Comparison of ENCODE assay signal across 19 cellular contexts in genomic region chr13:21976159-21976558, GRCh38.
DNase-seq lines count a peak whose midpoint lies in the region; ATAC-seq and TF ChIP-seq lines count a peak whose summit lies in the region.
"Had no signal": no experiment of that assay in that cellular context is flagged by ENCODE, and none has a peak within 500 bp of the region (broad histone marks: within the 10 kb centered on the region; RNA-seq: fewer than 3 reads in every experiment).

No MANE protein-coding gene starts in this region.

- H3K36me3 ChIP-seq in GM23338 (ENCODE audit: insufficient read depth) (no peaks in the 10 kb centered on the region), endodermal cell (ENCODE audit: control insufficient read depth, insufficient read depth, low read length) (no peaks in the 10 kb centered on the region), neuronal stem cell (replicated peaks in 1 of 2; ENCODE audit: control insufficient read depth in 2 of 2, insufficient read depth in 2 of 2, low read length in 2 of 2) (no peaks in the 10 kb centered on the region)
- H3K36me3 ChIP-seq: BLaER1 treated with 17β-estradiol and CSF1 and Interleukin-3, amounts not matched to agents 10 nM and 100 nM had no signal

- H3K27me3 ChIP-seq in GM23338 (ENCODE audit: insufficient read depth) (no peaks in the 10 kb centered on the region), endodermal cell (ENCODE audit: control insufficient read depth, insufficient read depth, low read length, poor library complexity, severe bottlenecking) (no peaks in the 10 kb centered on the region), neuronal stem cell (ENCODE audit: control insufficient read depth in 3 of 3, insufficient read depth in 3 of 3, low read depth in 1 of 3, low read length in 3 of 3) (no peaks in the 10 kb centered on the region)
- H3K27me3 ChIP-seq: BLaER1 treated with 17β-estradiol and CSF1 and Interleukin-3, amounts not matched to agents 10 nM and 100 nM had no signal

- no peaks in the 10 kb centered on the region for H3K79me1 ChIP-seq in neuronal stem cell (ENCODE audit: low read depth, low read length)

- no peaks in the 10 kb centered on the region for H3K79me2 ChIP-seq in GM23338 (replicated peaks; ENCODE audit: insufficient read depth)

- no peak overlapping the region for H3K4ac ChIP-seq in neuronal stem cell (ENCODE audit: low read length)

- H3K36me3 Mint-ChIP-seq in GM23338 (ENCODE audit: low read depth): no peaks in the 10 kb centered on the region
- no peaks in the 10 kb centered on the region for H3K36me3 Mint-ChIP-seq in WTC11
- no peaks in the 10 kb centered on the region for H3K36me3 Mint-ChIP-seq in endodermal cell (ENCODE audit: low read depth)
- H3K36me3 Mint-ChIP-seq: CD8-positive, alpha-beta T cell had no signal

- no peaks in the 10 kb centered on the region for H3F3A ChIP-seq in GM23338 (replicated peaks; ENCODE audit: low read depth)

- H2BK120ac ChIP-seq in neuronal stem cell (ENCODE audit: low read depth, low read length): no peak overlapping the region

- H2BK15ac ChIP-seq in neuronal stem cell (ENCODE audit: low read length): no peak overlapping the region

- ATAC-seq in GM23338 (peak; percentile 20; the same call in 1 of the 3 replicates), WTC11 (no peak), HG02642 (IDR thresholded peaks at IDR 0.05; ENCODE audit: poor library complexity, unreplicated experiment) (no peak), GM18870 (IDR thresholded peaks at IDR 0.05; ENCODE audit: unreplicated experiment) (no peak)
- ATAC-seq: A549; CD8-positive, alpha-beta T cell had no signal

- H3K4me3 Mint-ChIP-seq in GM23338 (no peak overlapping the region), WTC11 (no peak overlapping the region), endodermal cell (no peak overlapping the region)
- H3K4me3 Mint-ChIP-seq: B cell; CD4-positive, alpha-beta T cell; CD8-positive, alpha-beta T cell had no signal

- H3K9me3 Mint-ChIP-seq in GM23338: no peaks in the 10 kb centered on the region
- H3K9me3 Mint-ChIP-seq in WTC11: no peaks in the 10 kb centered on the region
- no peaks in the 10 kb centered on the region for H3K9me3 Mint-ChIP-seq in endodermal cell
- H3K9me3 Mint-ChIP-seq: CD4-positive, alpha-beta T cell; CD8-positive, alpha-beta T cell had no signal

- TF ChIP-seq CTCF in GM23338 (conservative IDR thresholded peaks at IDR 0.05; ENCODE audit: low read depth in 2 of 2) (no peak), WTC11 (IDR thresholded peaks at IDR 0.05) (no peak), endodermal cell (conservative IDR thresholded peaks at IDR 0.05) (peak; percentile 28)

- no peak overlapping the region for H3K23ac ChIP-seq in neuronal stem cell (ENCODE audit: low read depth, low read length, poor library complexity)

- 59 to 70% methylated on average over 7 to 10 of the region's 10 CpGs for WGBS in endodermal cell (ENCODE audit: insufficient coverage in 1 of 2, insufficient read length in 1 of 2), 2 experiments
- WGBS in neuronal stem cell (ENCODE audit: extremely low coverage in 2 of 2, insufficient read length in 2 of 2, insufficient replicate concordance in 1 of 2), 2 donors: no CpG with 5 or more reads among the region's 10 CpGs

- H3K14ac ChIP-seq in neuronal stem cell (ENCODE audit: low read length): no peak overlapping the region

- H2AFZ ChIP-seq in GM23338: no peak overlapping the region
- peak overlapping the region; percentile 18 for H2AFZ ChIP-seq in neuronal stem cell (ENCODE audit: low read length)

- peaks cover 5% of the 10 kb centered on the region; the same call in 1 of the 3 replicates for H3K4me1 Mint-ChIP-seq in GM23338
- H3K4me1 Mint-ChIP-seq in WTC11: peaks cover 15% of the 10 kb centered on the region
- H3K4me1 Mint-ChIP-seq in endodermal cell: peaks cover 17% of the 10 kb centered on the region
- H3K4me1 Mint-ChIP-seq: B cell had no signal

- no peak overlapping the region for H3K4me2 ChIP-seq in GM23338
- H3K4me2 ChIP-seq in neuronal stem cell (ENCODE audit: insufficient read depth, low read length, poor library complexity, severe bottlenecking): no peak overlapping the region
- H3K4me2 ChIP-seq: A549 had no signal

- no peaks in the 10 kb centered on the region for H4K20me1 ChIP-seq in GM23338 (replicated peaks; ENCODE audit: insufficient read depth)
- H4K20me1 ChIP-seq: BLaER1 treated with 17β-estradiol and CSF1 and Interleukin-3, amounts not matched to agents 10 nM and 100 nM had no signal

- H3K9ac ChIP-seq in endodermal cell (ENCODE audit: extremely low read depth, low read length, poor library complexity, severe bottlenecking) (no peak overlapping the region), neuronal stem cell (ENCODE audit: low read depth, low read length, poor library complexity) (no peak overlapping the region)
- H3K9ac ChIP-seq: BLaER1 treated with 17β-estradiol and CSF1 and Interleukin-3, amounts not matched to agents 10 nM and 100 nM had no signal

- no peak overlapping the region for H3K27ac ChIP-seq in GM23338 (ENCODE audit: low read depth)
- no peak overlapping the region for H3K27ac ChIP-seq in endodermal cell (ENCODE audit: low read depth, low read length)
- no peak overlapping the region for H3K27ac ChIP-seq in neuronal stem cell (replicated peaks; ENCODE audit: low read length)
- H3K27ac ChIP-seq: 22Rv1; A549; BLaER1 treated with 17β-estradiol and CSF1 and Interleukin-3, amounts not matched to agents 10 nM and 100 nM; C4-2B had no signal

- no peak overlapping the region for H2AK5ac ChIP-seq in neuronal stem cell (ENCODE audit: low read depth, low read length)

- no peaks in the 10 kb centered on the region for H3K9me2 ChIP-seq in GM23338 (ENCODE audit: insufficient read depth)

- DNase-seq in GM23338 (ENCODE audit: low spot score): no peak
- no peak for DNase-seq in WTC11 (ENCODE audit: low spot score)
- DNase-seq in endodermal cell: peak; percentile 66
- no peak for DNase-seq in neuronal stem cell (ENCODE audit: low spot score)
- no peak for DNase-seq in DMS153 (lab: John Stamatoyannopoulos, UW)
- DNase-seq: AML-193; CD4-positive, alpha-beta T cell; CD8-positive, alpha-beta T cell; COR-L47; DMS 273 treated with DMSO at 0.1 percent for 48 hours; DMS79 treated with DMSO at 0.1 percent for 48 hours; GF-D8 had no signal

- no peak overlapping the region for H3K4me3 ChIP-seq in GM23338
- no peak overlapping the region for H3K4me3 ChIP-seq in endodermal cell (ENCODE audit: low read length)
- no peak overlapping the region for H3K4me3 ChIP-seq in neuronal stem cell (ENCODE audit: low read length in 2 of 2)
- H3K4me3 ChIP-seq: A549; BLaER1 treated with 17β-estradiol and CSF1 and Interleukin-3, amounts not matched to agents 10 nM and 100 nM had no signal

- CTCF ChIA-PET in WTC11 (lab: Charles Lee): no interaction called here

- POLR2A ChIA-PET in WTC11 (lab: Charles Lee): no interaction called here

- H2BK5ac ChIP-seq in neuronal stem cell (ENCODE audit: low read length): no peak overlapping the region

- H3K27ac Mint-ChIP-seq in GM23338: no peak overlapping the region
- peak overlapping the region; percentile 17; the same call in 1 of the 2 replicates for H3K27ac Mint-ChIP-seq in WTC11
- peak overlapping the region; percentile 13 for H3K27ac Mint-ChIP-seq in endodermal cell
- H3K27ac Mint-ChIP-seq: B cell; CD4-positive, alpha-beta T cell; CD8-positive, alpha-beta T cell had no signal

- no peak overlapping the region for H4K91ac ChIP-seq in neuronal stem cell (ENCODE audit: low read depth, low read length, poor library complexity)

- no peaks in the 10 kb centered on the region for H3K9me3 ChIP-seq in endodermal cell (ENCODE audit: control insufficient read depth, low read length)
- H3K9me3 ChIP-seq in neuronal stem cell (replicated peaks in 1 of 2; ENCODE audit: control insufficient read depth in 2 of 2, insufficient read depth in 1 of 2, low read depth in 1 of 2, low read length in 2 of 2): no peaks in the 10 kb centered on the region
- H3K9me3 ChIP-seq: A549 had no signal

- H3K4me1 ChIP-seq in GM23338 (ENCODE audit: insufficient read depth) (no peaks in the 10 kb centered on the region), endodermal cell (ENCODE audit: control insufficient read depth, insufficient read depth, low read length) (peaks cover 4% of the 10 kb centered on the region), neuronal stem cell (ENCODE audit: control insufficient read depth in 2 of 2, insufficient read depth in 1 of 2, low read depth in 1 of 2, low read length in 2 of 2) (no peaks in the 10 kb centered on the region)
- H3K4me1 ChIP-seq: A549 had no signal

- H3K27me3 Mint-ChIP-seq in GM23338 (ENCODE audit: insufficient read depth, low read depth, poor library complexity) (no peaks in the 10 kb centered on the region), WTC11 (ENCODE audit: low read depth) (no peaks in the 10 kb centered on the region), endodermal cell (ENCODE audit: insufficient read depth) (peaks cover 19% of the 10 kb centered on the region)
- H3K27me3 Mint-ChIP-seq: B cell; CD4-positive, alpha-beta T cell had no signal

- no peak overlapping the region for H4K8ac ChIP-seq in neuronal stem cell (ENCODE audit: low read depth, low read length)

- H2BK12ac ChIP-seq in neuronal stem cell (ENCODE audit: low read length): no peak overlapping the region

- H3K18ac ChIP-seq in neuronal stem cell (ENCODE audit: low read length): no peak overlapping the region

TF ChIP-seq in GM23338, 12 proteins besides CTCF, POLR2A, EP300 and RAD21 (continues in another document):
- TF ChIP-seq EZH2phosphoT487 (IDR thresholded peaks at IDR 0.05; ENCODE audit: unreplicated experiment): no peak
- no peak for TF ChIP-seq ZNF114 (CRISPR knock-in tag; IDR thresholded peaks at IDR 0.05)
- TF ChIP-seq JUNB (IDR thresholded peaks at IDR 0.05; ENCODE audit: unreplicated experiment): no peak

TF ChIP-seq in WTC11, 78 proteins besides CTCF, POLR2A, EP300 and RAD21:
- TF ChIP-seq SMAD3 (CRISPR knock-in tag; IDR thresholded peaks at IDR 0.05; ENCODE audit: borderline replicate concordance): no peak
- no peak for TF ChIP-seq CBFB (CRISPR knock-in tag; IDR thresholded peaks at IDR 0.05; ENCODE audit: low read depth)
